10 cellular contexts compared by ENCODE assay signal in genomic region chr19:58218899-58219298, GRCh38. TPM values are rescaled to one million over a fixed set of nuclear protein-coding genes. Genes with fewer than 3 reads are reported as not detected.
DNase-seq lines count a peak whose midpoint lies in the region; ATAC-seq and TF ChIP-seq lines count a peak whose summit lies in the region.
"Had no signal": no experiment of that assay in that cellular context is flagged by ENCODE, and none has a peak within 500 bp of the region (broad histone marks: within the 10 kb centered on the region; RNA-seq: fewer than 3 reads in every experiment).

No MANE protein-coding gene starts in this region.

- H3K36me3 ChIP-seq in breast epithelium, result no peaks in the 10 kb centered on the region

- H3K36me3 Mint-ChIP-seq in MCF 10A (ENCODE audit: insufficient read depth, unreplicated experiment), result no peaks in the 10 kb centered on the region
- peaks cover 9% of the 10 kb centered on the region for H3K36me3 Mint-ChIP-seq in effector memory CD8-positive, alpha-beta T cell (ENCODE audit: insufficient read depth)

- intact Hi-C loops in MCF 10A (cut with micrococcal nuclease) (no loop called here), breast epithelium (cut with DNase I; ENCODE audit: low total_unique reads) (no loop called here)

- peaks cover 18% of the 10 kb centered on the region for H3K9me3 Mint-ChIP-seq in MCF 10A (ENCODE audit: unreplicated experiment)
- H3K9me3 Mint-ChIP-seq in effector memory CD8-positive, alpha-beta T cell, result peaks cover 0 to 12% of the 10 kb centered on the region in 2 donors
- H3K9me3 Mint-ChIP-seq in stimulated activated naive CD8-positive, alpha-beta T cell treated with anti-CD3 and anti-CD28 coated beads, Interleukin-15, amount 100 ng/mL, for 72 hours, result peaks cover 44 to 54% of the 10 kb centered on the region in 2 donors

- no TSS peak for BruUV-seq in MCF 10A (replicated peaks; lab: Mats Ljungman, UMichigan)

- H3K27ac ChIP-seq in breast epithelium, result no peak overlapping the region

- peaks cover 86 to 90% of the 10 kb centered on the region in 2 donors for H3K9me3 ChIP-seq in breast epithelium

- in situ Hi-C loops in SK-MEL-5 (cut with HindIII; ENCODE audit: low pct_unique_long_range_greater_than_20kb, low sequenced_read_pairs), result no loop called here

- POLR2A ChIA-PET in MCF 10A (lab: Yijun Ruan, JAX), result interaction anchor here (0.9 kb wide), 1 partner anchor 10 kb away, joined by 3 read pairs; the partner anchor contains the start of gene ZNF544

- H3K4me3 ChIP-seq in breast epithelium, result no peak overlapping the region

- H3K27me3 ChIP-seq in breast epithelium, result no peaks in the 10 kb centered on the region

- no peaks in the 10 kb centered on the region for H3K4me1 ChIP-seq in breast epithelium
- H3K4me1 ChIP-seq: Caco-2 had no signal

- H3K4me3 Mint-ChIP-seq in MCF 10A (ENCODE audit: unreplicated experiment), result no peak overlapping the region
- no peak overlapping the region for H3K4me3 Mint-ChIP-seq in effector memory CD8-positive, alpha-beta T cell
- no peak overlapping the region for H3K4me3 Mint-ChIP-seq in stimulated activated naive CD8-positive, alpha-beta T cell treated with anti-CD3 and anti-CD28 coated beads, Interleukin-15, amount 100 ng/mL, for 72 hours
- H3K4me3 Mint-ChIP-seq: activated B cell treated with CpG ODN at 0.5 μM for 24 hours had no signal

- ATAC-seq in effector memory CD8-positive, alpha-beta T cell (replicated peaks), result peak; percentile 44
- peak; percentile 74 for ATAC-seq in stimulated activated naive CD8-positive, alpha-beta T cell treated with anti-CD3 and anti-CD28 coated beads, Interleukin-15, amount 100 ng/mL, for 72 hours

- no peaks in the 10 kb centered on the region for H3K27me3 Mint-ChIP-seq in MCF 10A (ENCODE audit: insufficient read depth, unreplicated experiment)
- no peaks in the 10 kb centered on the region for H3K27me3 Mint-ChIP-seq in effector memory CD8-positive, alpha-beta T cell
- no peaks in the 10 kb centered on the region for H3K27me3 Mint-ChIP-seq in stimulated activated naive CD8-positive, alpha-beta T cell treated with anti-CD3 and anti-CD28 coated beads, Interleukin-15, amount 100 ng/mL, for 72 hours
- H3K27me3 Mint-ChIP-seq: activated B cell treated with CpG ODN at 0.5 μM for 24 hours had no signal

- no peak overlapping the region for H3K27ac Mint-ChIP-seq in MCF 10A (ENCODE audit: low read depth, unreplicated experiment)
- H3K27ac Mint-ChIP-seq in effector memory CD8-positive, alpha-beta T cell, result no peak overlapping the region
- no peak overlapping the region for H3K27ac Mint-ChIP-seq in stimulated activated naive CD8-positive, alpha-beta T cell treated with anti-CD3 and anti-CD28 coated beads, Interleukin-15, amount 100 ng/mL, for 72 hours
- H3K27ac Mint-ChIP-seq: activated B cell treated with CpG ODN at 0.5 μM for 24 hours had no signal

- H3K4me1 Mint-ChIP-seq in MCF 10A (ENCODE audit: insufficient read depth, unreplicated experiment), result no peaks in the 10 kb centered on the region
- H3K4me1 Mint-ChIP-seq in effector memory CD8-positive, alpha-beta T cell (ENCODE audit: low read depth in 2 of 2), result no peaks in the 10 kb centered on the region
- no peaks in the 10 kb centered on the region for H3K4me1 Mint-ChIP-seq in stimulated activated naive CD8-positive, alpha-beta T cell treated with anti-CD3 and anti-CD28 coated beads, Interleukin-15, amount 100 ng/mL, for 72 hours
- H3K4me1 Mint-ChIP-seq: activated B cell treated with CpG ODN at 0.5 μM for 24 hours had no signal

- TF ChIP-seq POLR2A in breast epithelium (IDR thresholded peaks at IDR 0.05), result no peak

- DNase-seq in MCF 10A (ENCODE audit: unreplicated experiment) (peak; percentile 34), breast epithelium (ENCODE audit: low spot score in 2 of 2) (no peak), SK-MEL-5 (ENCODE audit: low read depth, low spot score) (peak; percentile 38), A172 (ENCODE audit: low spot score) (no peak), midbrain (lab: John Stamatoyannopoulos, UW) (no peak), cerebellar nuclear complex (lab: John Stamatoyannopoulos, UW) (no peak)
- DNase-seq in effector memory CD8-positive, alpha-beta T cell, result peak in 1 of 3 experiments; percentile 14
- DNase-seq in stimulated activated naive CD8-positive, alpha-beta T cell treated with anti-CD3 and anti-CD28 coated beads, Interleukin-15, amount 100 ng/mL, for 72 hours, result peak; percentile 28 to 57
- DNase-seq: activated B cell treated with CpG ODN at 0.5 μM for 24 hours had no signal

- CTCF ChIA-PET in MCF 10A (lab: Yijun Ruan, JAX), result no interaction called here

- peak; percentile 25 for TF ChIP-seq CTCF in MCF 10A (IDR thresholded peaks at IDR 0.05; ENCODE audit: unreplicated experiment)
- TF ChIP-seq CTCF in breast epithelium (IDR thresholded peaks at IDR 0.05), result no peak

RNA-seq across cellular contexts. Expression of gene ZNF544, which starts 9.8 kb away (rescaled TPM):
- total RNA-seq in MCF 10A (2022), result 39.4 and 42.3 TPM in 2 replicates
- 10 to 100 TPM; 10.1 to 70.2 (median 36.1) TPM for total RNA-seq in breast epithelium
- total RNA-seq in SK-MEL-5 (2014; rRNA removed; shearing (Covaris generic)), result 7.6 and 8.3 TPM in 2 replicates
- polyA plus RNA-seq in SK-MEL-5 (2015; cell fraction: cytosol; rRNA removed), result 4.7 and 7.9 TPM in 2 replicates
- polyA plus RNA-seq in SK-MEL-5 (2015; cell fraction: nucleus; rRNA removed), result 4.8 and 6.8 TPM in 2 replicates
- total RNA-seq in A172 (2014; rRNA removed; shearing (Covaris generic)), result not detected in 2 replicates

RNA-seq across cellular contexts. Expression of gene ZNF274, which starts 36.0 kb away (rescaled TPM):
- total RNA-seq in MCF 10A (2022) (21.1 and 27.1 TPM in 2 replicates), breast epithelium (10 to 100 TPM; 21.9 to 46.5 (median 39.0) TPM)
- 11.9 and 14.3 TPM in 2 replicates for total RNA-seq in SK-MEL-5 (2014; rRNA removed; shearing (Covaris generic))
- polyA plus RNA-seq in SK-MEL-5 (2015; cell fraction: cytosol; rRNA removed), result 10.9 and 18.7 TPM in 2 replicates
- 24.0 and 28.1 TPM in 2 replicates for polyA plus RNA-seq in SK-MEL-5 (2015; cell fraction: nucleus; rRNA removed)
- 23.5 and 26.9 TPM in 2 replicates for total RNA-seq in A172 (2014; rRNA removed; shearing (Covaris generic))

RNA-seq across cellular contexts. Expression of gene ZNF8, which starts 59.9 kb away (rescaled TPM):
- total RNA-seq in MCF 10A (2022), result 4.9 and 5.1 TPM in 2 replicates
- 10 to 100 TPM in 1 of 3 donors, 1 to 10 TPM in 2; 4.2 to 10.8 (median 9.2) TPM for total RNA-seq in breast epithelium
- total RNA-seq in SK-MEL-5 (2014; rRNA removed; shearing (Covaris generic)), result 2.9 and 3.6 TPM in 2 replicates
- 2.1 and 2.3 TPM in 2 replicates for polyA plus RNA-seq in SK-MEL-5 (2015; cell fraction: cytosol; rRNA removed)
- 7.3 and 7.4 TPM in 2 replicates for polyA plus RNA-seq in SK-MEL-5 (2015; cell fraction: nucleus; rRNA removed)
- total RNA-seq in A172 (2014; rRNA removed; shearing (Covaris generic)), result 8.0 and 9.0 TPM in 2 replicates

Comparison
In these comparisons a context has a peak if more than half of its experiments do, and no peak if none do; other contexts are left out.
1. DNase-seq: peak in MCF 10A (single experiment), SK-MEL-5 (single experiment) and stimulated activated naive CD8-positive, alpha-beta T cell treated with anti-CD3 and anti-CD28 coated beads, Interleukin-15, amount 100 ng/mL, for 72 hours (2 of 2); none in breast epithelium (0 of 2), A172 (single experiment), midbrain (single experiment) and cerebellar nuclear complex (0 of 2).